In the genomic region with DNA sequence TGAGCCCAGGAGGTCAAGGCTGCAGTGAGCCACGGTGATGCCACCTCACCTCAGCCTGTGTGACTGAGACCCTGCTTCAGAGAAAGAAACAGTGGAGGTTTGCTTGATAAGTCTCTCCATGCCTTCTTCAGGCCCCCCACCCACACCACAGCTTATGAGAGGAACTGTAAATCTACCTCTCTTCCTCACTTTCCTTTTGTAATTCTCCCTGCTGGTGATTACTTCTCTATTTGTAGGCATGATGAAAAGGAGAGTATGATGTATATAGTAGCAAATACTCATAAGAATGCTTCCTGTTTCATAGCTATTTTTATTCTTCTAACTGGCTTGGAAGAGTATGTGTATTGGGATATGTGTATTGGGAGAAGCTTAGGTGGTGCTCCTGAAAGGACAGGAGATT, we compare ENCODE assay signal across 12 cellular contexts.
"Had no signal": no experiment of that assay in that cellular context is flagged by ENCODE, and none has a peak within 500 bp of the region (broad histone marks: within the 10 kb centered on the region; RNA-seq: fewer than 3 reads in every experiment).

No MANE protein-coding gene starts in this region.

- ATAC-seq: natural killer cell had no signal

- H3K27ac Mint-ChIP-seq: activated CD4-positive, alpha-beta T cell treated with anti-CD3 and anti-CD28 coated beads, Interleukin-2, amount 10 ng/mL, durations not matched to agents 7 days and 5 days had no signal

- H3K4me3 ChIP-seq: ascending aorta, skin epidermis, thoracic aorta had no signal

- DNase-seq: activated CD4-positive, alpha-beta T cell treated with anti-CD3 and anti-CD28 coated beads, Interleukin-2, amount 10 ng/mL, durations not matched to agents 7 days and 5 days; activated gamma-delta T cell treated with Interleukin-2 at 50 U/mL for 16 hours; foreskin melanocyte; kidney glomerular epithelial cell; mesenchymal stem cell; natural killer cell; nucleus accumbens; stimulated activated CD4-positive, alpha-beta T cell treated with anti-CD3 and anti-CD28 coated beads, Interleukin-4, amount 100 ng/mL, for 24 hours had no signal

- H3K27me3 Mint-ChIP-seq: activated CD4-positive, alpha-beta T cell treated with anti-CD3 and anti-CD28 coated beads, Interleukin-2, amount 10 ng/mL, durations not matched to agents 7 days and 5 days had no signal

- H3K9me3 Mint-ChIP-seq: natural killer cell had no signal

- H3K4me1 ChIP-seq: ascending aorta had no signal

- H3K4me3 Mint-ChIP-seq: activated CD4-positive, alpha-beta T cell treated with anti-CD3 and anti-CD28 coated beads, Interleukin-2, amount 10 ng/mL, durations not matched to agents 7 days and 5 days; natural killer cell had no signal

- H3K27ac ChIP-seq: epithelial cell of prostate, skin epidermis, thoracic aorta had no signal

- H3K9me3 ChIP-seq: ascending aorta, thoracic aorta had no signal

- H3K27me3 ChIP-seq: ascending aorta had no signal
